ENCODE assay signal across 8 cellular contexts in the genomic region with DNA sequence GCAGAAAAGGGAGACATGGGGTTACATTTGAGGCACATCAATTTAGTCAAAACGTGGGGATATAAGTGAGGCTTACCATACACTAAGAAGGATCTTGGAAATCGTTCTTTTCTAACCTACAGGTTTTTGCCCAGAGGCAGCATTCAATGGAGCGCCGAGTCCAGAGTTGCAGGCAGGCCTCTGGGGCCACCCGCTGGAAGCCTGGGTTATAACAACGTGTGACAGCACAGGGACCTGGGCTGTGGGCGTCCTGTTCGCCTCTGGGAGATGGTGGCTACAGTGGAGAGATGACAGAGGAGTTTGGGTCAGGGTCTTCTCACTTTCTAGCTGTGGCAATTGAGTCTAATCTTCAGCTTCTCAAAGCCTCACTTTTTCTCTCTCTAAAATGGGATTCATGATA. TPM values are rescaled to one million over a fixed set of nuclear protein-coding genes. Genes with fewer than 3 reads are reported as not detected.
DNase-seq lines count a peak whose midpoint lies in the region; ATAC-seq and TF ChIP-seq lines count a peak whose summit lies in the region.

No MANE protein-coding gene starts in this region.

- H3K9me3 Mint-ChIP-seq in CD8-positive, alpha-beta memory T cell = no peaks in the 10 kb centered on the region

- peak; percentile 55 for TF ChIP-seq CTCF in GM12873 (IDR thresholded peaks at IDR 0.05; ENCODE audit: insufficient read depth, low read depth, low read length, missing control alignments)
- peak; percentile 79 for TF ChIP-seq CTCF in brain microvascular endothelial cell (IDR thresholded peaks at IDR 0.05; ENCODE audit: low read depth, low read length, missing control alignments)
- TF ChIP-seq CTCF in tibial nerve (IDR thresholded peaks at IDR 0.05) = peak; percentile 32 to 63 (median 57)

- CTCF ChIA-PET in CD8-positive, alpha-beta memory T cell (lab: Charles Lee) = no interaction called here

- no peak for TF ChIP-seq POLR2A in tibial nerve (IDR thresholded peaks at IDR 0.05)

- peaks cover 31 to 81% of the 10 kb centered on the region in 2 donors for H3K27me3 Mint-ChIP-seq in CD8-positive, alpha-beta memory T cell

- H3K4me3 ChIP-seq in brain microvascular endothelial cell (ENCODE audit: low read depth, low read length) (no peak overlapping the region), tibial nerve (no peak overlapping the region)
- H3K4me3 ChIP-seq in CD8-positive, alpha-beta memory T cell (ENCODE audit: low read length) = no peak overlapping the region

- POLR2A ChIA-PET in CD8-positive, alpha-beta memory T cell (lab: Charles Lee) = no interaction called here

- DNase-seq in AG08395 (ENCODE audit: low spot score) = peak; percentile 62
- DNase-seq in NCI-H526 treated with DMSO at 0.1 percent for 48 hours (lab: John Stamatoyannopoulos, UW) = peak; percentile 5
- peak; percentile 34 for DNase-seq in brain microvascular endothelial cell
- peak; percentile 10 for DNase-seq in kidney glomerular epithelial cell (lab: John Stamatoyannopoulos, UW)
- peak in 1 of 2 donors; percentile 22 for DNase-seq in tibial nerve (ENCODE audit: low spot score in 2 of 2)
- DNase-seq in CD8-positive, alpha-beta memory T cell = no peak

- peaks cover 0 to 4% (median 2%) of the 10 kb centered on the region in 3 donors for H3K4me1 Mint-ChIP-seq in CD8-positive, alpha-beta memory T cell

- peaks cover 0 to 10% (median 0%) of the 10 kb centered on the region in 4 donors for H3K4me1 ChIP-seq in tibial nerve
- peaks cover 4% of the 10 kb centered on the region for H3K4me1 ChIP-seq in CD8-positive, alpha-beta memory T cell (ENCODE audit: insufficient read depth, low read length)

- WGBS in tibial nerve, 2 donors = 19 to 26% methylated on average over 7 to 8 of the region's 8 CpGs

- H3K27me3 ChIP-seq in brain microvascular endothelial cell (replicated peaks) = no peaks in the 10 kb centered on the region
- H3K27me3 ChIP-seq in tibial nerve = no peaks in the 10 kb centered on the region
- peaks cover 15% of the 10 kb centered on the region for H3K27me3 ChIP-seq in CD8-positive, alpha-beta memory T cell (ENCODE audit: insufficient read depth, low read length, poor library complexity, severe bottlenecking)

- no peak overlapping the region for H3K27ac ChIP-seq in brain microvascular endothelial cell
- no peak overlapping the region for H3K27ac ChIP-seq in tibial nerve
- no peak overlapping the region for H3K27ac ChIP-seq in CD8-positive, alpha-beta memory T cell (ENCODE audit: low read depth, low read length)

- H3K27ac Mint-ChIP-seq in CD8-positive, alpha-beta memory T cell = no peak overlapping the region

- in situ Hi-C loops in brain microvascular endothelial cell (cut with HindIII; ENCODE audit: low pct_ligation_motif_present, low sequenced_read_pairs) = loop anchor here (25.0 kb wide), 1 partner anchor 327 kb away; no protein-coding TSS in a partner anchor

- no peak for ATAC-seq in HG03139 (IDR thresholded peaks at IDR 0.05; ENCODE audit: unreplicated experiment)

- H3K36me3 ChIP-seq in brain microvascular endothelial cell (replicated peaks) (no peaks in the 10 kb centered on the region), tibial nerve (no peaks in the 10 kb centered on the region)
- H3K36me3 ChIP-seq in CD8-positive, alpha-beta memory T cell (ENCODE audit: insufficient read depth, low read length) = no peaks in the 10 kb centered on the region

- H3K36me3 Mint-ChIP-seq in CD8-positive, alpha-beta memory T cell = no peaks in the 10 kb centered on the region

- no peak for TF ChIP-seq EP300 in tibial nerve (IDR thresholded peaks at IDR 0.05)

- no peaks in the 10 kb centered on the region for H3K9me3 ChIP-seq in tibial nerve
- H3K9me3 ChIP-seq in CD8-positive, alpha-beta memory T cell (ENCODE audit: low read length) = no peaks in the 10 kb centered on the region

- H3K4me3 Mint-ChIP-seq in CD8-positive, alpha-beta memory T cell = no peak overlapping the region

RNA-seq across cellular contexts. Expression of gene ENPP6, which starts 53.9 kb away (rescaled TPM):
- 10 to 100 TPM; 12.6 to 42.6 (median 30.3) TPM for total RNA-seq in tibial nerve
- under 1 TPM; 0.04 to 0.07 TPM for total RNA-seq in CD8-positive, alpha-beta memory T cell
- polyA plus RNA-seq in CD8-positive, alpha-beta memory T cell = not detected

Comparison
In these comparisons a context has a peak if more than half of its experiments do, and no peak if none do; other contexts are left out.
1. DNase-seq: peak in AG08395 (single experiment), NCI-H526 treated with DMSO at 0.1 percent for 48 hours (single experiment), brain microvascular endothelial cell (single experiment) and kidney glomerular epithelial cell (single experiment); none in CD8-positive, alpha-beta memory T cell (0 of 5).
2. RNA of gene ENPP6, which starts 53.9 kb away (total RNA-seq): 12.6 to 42.6 TPM in tibial nerve; 0.04 to 0.07 TPM in CD8-positive, alpha-beta memory T cell; every median in the first group is over 10 times any median in the second.
3. Peak in every context shown above with its lines, with median percentiles within 50 percentile points of each other: CTCF ChIP-seq.